37 cellular contexts compared by ENCODE assay signal in the genomic region with DNA sequence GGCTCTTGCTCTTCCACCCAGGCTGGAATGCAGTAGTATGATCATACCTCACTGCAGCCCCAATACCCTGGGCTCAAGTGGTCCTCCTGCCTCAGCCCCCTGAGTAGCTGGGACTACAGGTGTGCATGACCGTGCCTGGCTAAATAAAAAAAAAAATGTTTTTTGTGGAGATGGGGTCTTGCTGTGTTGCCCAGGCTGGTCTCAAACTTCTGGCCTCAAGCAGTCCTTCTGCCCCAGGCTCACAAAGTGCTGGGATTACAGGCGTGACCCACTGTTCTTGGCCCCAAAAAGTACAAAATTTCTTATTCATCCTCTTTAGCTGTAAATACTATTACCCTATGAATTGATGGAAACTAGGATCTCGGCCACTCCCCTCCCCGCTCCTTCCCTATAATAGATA.
"Had no signal": no experiment of that assay in that cellular context is flagged by ENCODE, and none has a peak within 500 bp of the region (broad histone marks: within the 10 kb centered on the region; RNA-seq: fewer than 3 reads in every experiment).

No MANE protein-coding gene starts in this region.

- DNase-seq: activated CD4-positive, alpha-beta memory T cell treated with anti-CD3 and anti-CD28 coated beads, Interleukin-2, amount 10 ng/mL, durations not matched to agents 7 days and 5 days; activated CD4-positive, alpha-beta T cell treated with anti-CD3 and anti-CD28 coated beads for 1 hour; activated CD4-positive, alpha-beta T cell treated with anti-CD3 and anti-CD28 coated beads for 48 hours; activated CD4-positive, alpha-beta T cell treated with anti-CD3 and anti-CD28 coated beads, Interleukin-2, amount 50 U/mL, for 48 hours; activated CD4-positive, CD25-positive, alpha-beta regulatory T cell; activated CD8-positive, alpha-beta memory T cell treated with anti-CD3 and anti-CD28 coated beads for 24 hours; activated CD8-positive, alpha-beta memory T cell treated with anti-CD3 and anti-CD28 coated beads, Interleukin-2, amount 10 ng/mL, durations not matched to agents 7 days and 5 days; activated CD8-positive, alpha-beta memory T cell treated with anti-CD3 and anti-CD28 coated beads, Interleukin-2, amount 50 U/mL, for 48 hours; activated CD8-positive, alpha-beta T cell treated with anti-CD3 and anti-CD28 coated beads, Interleukin-2, amount 10 ng/mL, durations not matched to agents 7 days and 5 days; activated effector memory CD4-positive, alpha-beta T cell treated with Interleukin-2 at 50 U/mL for 16 hours; activated gamma-delta T cell; activated naive CD4-positive, alpha-beta T cell treated with anti-CD3 and anti-CD28 coated beads, Interleukin-2, amount 10 ng/mL, durations not matched to agents 7 days and 5 days; activated naive CD4-positive, alpha-beta T cell treated with Interleukin-2 at 50 U/mL for 16 hours; activated naive CD8-positive, alpha-beta T cell treated with anti-CD3 and anti-CD28 coated beads, Interleukin-2, amount 10 ng/mL, durations not matched to agents 7 days and 5 days; activated naive CD8-positive, alpha-beta T cell treated with anti-CD3 and anti-CD28 coated beads, Interleukin-2, amount 50 U/mL, for 24 hours; activated T-cell treated with anti-CD3 and anti-CD28 coated beads, Interleukin-2, amount 50 U/mL, for 24 hours; activated T-cell treated with anti-CD3 and anti-CD28 coated beads, Interleukin-2, amount 50 U/mL, for 48 hours; amygdala; anterior cingulate cortex; caudate nucleus; cerebellar nuclear complex; T-helper 1 cell; T-helper 2 cell; T-helper 9 cell had no signal

- H3K27ac Mint-ChIP-seq: activated CD4-positive, alpha-beta memory T cell treated with anti-CD3 and anti-CD28 coated beads, Interleukin-2, amount 10 ng/mL, durations not matched to agents 7 days and 5 days; activated CD8-positive, alpha-beta memory T cell treated with anti-CD3 and anti-CD28 coated beads, Interleukin-2, amount 10 ng/mL, durations not matched to agents 7 days and 5 days; activated CD8-positive, alpha-beta T cell treated with anti-CD3 and anti-CD28 coated beads, Interleukin-2, amount 10 ng/mL, durations not matched to agents 7 days and 5 days; activated naive CD4-positive, alpha-beta T cell treated with anti-CD3 and anti-CD28 coated beads, Interleukin-2, amount 10 ng/mL, durations not matched to agents 7 days and 5 days; activated naive CD8-positive, alpha-beta T cell; activated naive CD8-positive, alpha-beta T cell treated with anti-CD3 and anti-CD28 coated beads, Interleukin-2, amount 10 ng/mL, durations not matched to agents 7 days and 5 days; activated naive CD8-positive, alpha-beta T cell treated with anti-CD3 and anti-CD28 coated beads, Interleukin-2, amount 50 U/mL, for 24 hours; activated T-helper 2 cell treated with anti-CD3 and anti-CD28 coated beads, Interferon-gamma antibody, Interleukin-2, Interleukin-4, amounts not matched to agents 10 μg/mL and 5 μg/mL and 100 μg/mL, durations not matched to agents 14 hours and 24 hours and 36 hours; brain; T-helper 1 cell treated with Interleukin-12 subunit alpha and Interleukin-12 subunit beta and Interleukin-4 antibody, amounts not matched to agents 30 μg/mL and 1 μg/mL, for 36 hours; T-helper 2 cell treated with Interferon-gamma antibody and Interleukin-4, amounts not matched to agents 5 μg/mL and 100 μg/mL, for 36 hours had no signal

- H3K4me1 ChIP-seq: ascending aorta had no signal

- H3K4me3 ChIP-seq: ascending aorta, cardiac muscle cell had no signal

- FAIRE-seq: bronchial epithelial cell, TTC549 had no signal

- H3K4me1 Mint-ChIP-seq: activated CD4-positive, alpha-beta memory T cell treated with anti-CD3 and anti-CD28 coated beads, Interleukin-2, amount 10 ng/mL, durations not matched to agents 7 days and 5 days; activated CD8-positive, alpha-beta memory T cell treated with anti-CD3 and anti-CD28 coated beads, Interleukin-2, amount 10 ng/mL, durations not matched to agents 7 days and 5 days; activated naive CD4-positive, alpha-beta T cell treated with anti-CD3 and anti-CD28 coated beads, Interleukin-2, amount 10 ng/mL, durations not matched to agents 7 days and 5 days; activated naive CD4-positive, alpha-beta T cell treated with anti-CD3 and anti-CD28 coated beads, Interleukin-2, amount 50 U/mL, for 24 hours; activated naive CD8-positive, alpha-beta T cell treated with anti-CD3 and anti-CD28 coated beads, Interleukin-2, amount 50 U/mL, for 24 hours had no signal

- H3K27me3 ChIP-seq: ascending aorta, cardiac muscle cell had no signal

- H3K4me3 Mint-ChIP-seq: activated CD4-positive, alpha-beta memory T cell treated with anti-CD3 and anti-CD28 coated beads, Interleukin-2, amount 10 ng/mL, durations not matched to agents 7 days and 5 days; activated CD8-positive, alpha-beta memory T cell treated with anti-CD3 and anti-CD28 coated beads, Interleukin-2, amount 10 ng/mL, durations not matched to agents 7 days and 5 days; activated CD8-positive, alpha-beta T cell treated with anti-CD3 and anti-CD28 coated beads, Interleukin-2, amount 10 ng/mL, durations not matched to agents 7 days and 5 days; activated naive CD4-positive, alpha-beta T cell treated with anti-CD3 and anti-CD28 coated beads, Interleukin-2, amount 10 ng/mL, durations not matched to agents 7 days and 5 days; activated naive CD4-positive, alpha-beta T cell treated with anti-CD3 and anti-CD28 coated beads, Interleukin-2, amount 50 U/mL, for 24 hours; activated naive CD8-positive, alpha-beta T cell; activated naive CD8-positive, alpha-beta T cell treated with anti-CD3 and anti-CD28 coated beads, Interleukin-2, amount 10 ng/mL, durations not matched to agents 7 days and 5 days; activated naive CD8-positive, alpha-beta T cell treated with anti-CD3 and anti-CD28 coated beads, Interleukin-2, amount 50 U/mL, for 24 hours; activated T-cell treated with anti-CD3 and anti-CD28 coated beads, Interleukin-2, amount 50 U/mL, for 24 hours; brain; central memory CD8-positive, alpha-beta T cell; T-helper 1 cell treated with Interleukin-12 subunit alpha and Interleukin-12 subunit beta and Interleukin-4 antibody, amounts not matched to agents 30 μg/mL and 1 μg/mL, for 36 hours; T-helper 2 cell treated with Interferon-gamma antibody and Interleukin-4, amounts not matched to agents 5 μg/mL and 100 μg/mL, for 36 hours had no signal

- H3K27me3 Mint-ChIP-seq: activated CD4-positive, alpha-beta memory T cell treated with anti-CD3 and anti-CD28 coated beads, Interleukin-2, amount 10 ng/mL, durations not matched to agents 7 days and 5 days; activated CD8-positive, alpha-beta memory T cell treated with anti-CD3 and anti-CD28 coated beads, Interleukin-2, amount 10 ng/mL, durations not matched to agents 7 days and 5 days; activated naive CD4-positive, alpha-beta T cell treated with anti-CD3 and anti-CD28 coated beads, Interleukin-2, amount 10 ng/mL, durations not matched to agents 7 days and 5 days; activated naive CD4-positive, alpha-beta T cell treated with anti-CD3 and anti-CD28 coated beads, Interleukin-2, amount 50 U/mL, for 24 hours; activated naive CD8-positive, alpha-beta T cell; activated naive CD8-positive, alpha-beta T cell treated with anti-CD3 and anti-CD28 coated beads, Interleukin-2, amount 10 ng/mL, durations not matched to agents 7 days and 5 days; activated naive CD8-positive, alpha-beta T cell treated with anti-CD3 and anti-CD28 coated beads, Interleukin-2, amount 50 U/mL, for 24 hours; activated T-cell treated with anti-CD3 and anti-CD28 coated beads, Interleukin-2, amount 50 U/mL, for 24 hours; brain; central memory CD8-positive, alpha-beta T cell had no signal

- ATAC-seq: activated CD4-positive, CD25-positive, alpha-beta regulatory T cell treated with anti-CD3 and anti-CD28 coated beads, Interleukin-2, amount 50 U/mL, for 24 hours; activated CD8-positive, alpha-beta memory T cell treated with anti-CD3 and anti-CD28 coated beads, Interleukin-2, amount 10 ng/mL, durations not matched to agents 7 days and 5 days; activated CD8-positive, alpha-beta T cell treated with anti-CD3 and anti-CD28 coated beads, Interleukin-2, amount 10 ng/mL, durations not matched to agents 7 days and 5 days; activated naive CD8-positive, alpha-beta T cell treated with anti-CD3 and anti-CD28 coated beads, Interleukin-2, amount 50 U/mL, for 24 hours had no signal

- H3K9me3 Mint-ChIP-seq: activated CD4-positive, alpha-beta memory T cell treated with anti-CD3 and anti-CD28 coated beads, Interleukin-2, amount 10 ng/mL, durations not matched to agents 7 days and 5 days; activated naive CD4-positive, alpha-beta T cell treated with anti-CD3 and anti-CD28 coated beads, Interleukin-2, amount 10 ng/mL, durations not matched to agents 7 days and 5 days; activated naive CD4-positive, alpha-beta T cell treated with anti-CD3 and anti-CD28 coated beads, Interleukin-2, amount 50 U/mL, for 24 hours; activated naive CD8-positive, alpha-beta T cell treated with anti-CD3 and anti-CD28 coated beads, Interleukin-2, amount 10 ng/mL, durations not matched to agents 7 days and 5 days; activated naive CD8-positive, alpha-beta T cell treated with anti-CD3 and anti-CD28 coated beads, Interleukin-2, amount 50 U/mL, for 24 hours; activated T-cell treated with anti-CD3 and anti-CD28 coated beads, Interleukin-2, amount 50 U/mL, for 24 hours; activated T-helper 2 cell treated with anti-CD3 and anti-CD28 coated beads, Interferon-gamma antibody, Interleukin-2, Interleukin-4, amounts not matched to agents 10 μg/mL and 5 μg/mL and 100 μg/mL, durations not matched to agents 14 hours and 24 hours and 36 hours; central memory CD8-positive, alpha-beta T cell; T-helper 1 cell treated with Interleukin-12 subunit alpha and Interleukin-12 subunit beta and Interleukin-4 antibody, amounts not matched to agents 30 μg/mL and 1 μg/mL, for 36 hours; T-helper 2 cell treated with Interferon-gamma antibody and Interleukin-4, amounts not matched to agents 5 μg/mL and 100 μg/mL, for 36 hours had no signal

- H3K27ac ChIP-seq: ascending aorta, cardiac muscle cell, VCaP had no signal

- H3K9me3 ChIP-seq: ascending aorta had no signal
